ENCODE assay signal across 1 cellular context in genomic region chr19:28543244-28543776, GRCh38.
A peak's percentile ranks its signal among the peaks of the same experiment; 100 is the strongest.
TF ChIP-seq lines count a peak whose summit lies in the region.

No MANE protein-coding gene starts in this region.

TF ChIP-seq in K562, 482 proteins besides CTCF, POLR2A, EP300 and RAD21 (continued from another document):
- TF ChIP-seq POLR2AphosphoS5 (IDR thresholded peaks at IDR 0.05; ENCODE audit: control insufficient read depth, insufficient read depth, low read depth, low read length) = 0 out of 2 replicates have a peak, but pooled peaks have one; percentile 4
- no peak for TF ChIP-seq MEIS2 (IDR thresholded peaks at IDR 0.05; ENCODE audit: partially characterized antibody)
- TF ChIP-seq, protein P1, sequence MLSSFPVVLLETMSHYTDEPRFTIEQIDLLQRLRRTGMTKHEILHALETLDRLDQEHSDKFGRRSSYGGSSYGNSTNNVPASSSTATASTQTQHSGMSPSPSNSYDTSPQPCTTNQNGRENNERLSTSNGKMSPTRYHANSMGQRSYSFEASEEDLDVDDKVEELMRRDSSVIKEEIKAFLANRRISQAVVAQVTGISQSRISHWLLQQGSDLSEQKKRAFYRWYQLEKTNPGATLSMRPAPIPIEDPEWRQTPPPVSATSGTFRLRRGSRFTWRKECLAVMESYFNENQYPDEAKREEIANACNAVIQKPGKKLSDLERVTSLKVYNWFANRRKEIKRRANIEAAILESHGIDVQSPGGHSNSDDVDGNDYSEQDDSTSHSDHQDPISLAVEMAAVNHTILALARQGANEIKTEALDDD (IDR thresholded peaks at IDR 0.05) = no peak
- no peak for TF ChIP-seq SRSF9 (IDR thresholded peaks at IDR 0.05; ENCODE audit: borderline replicate concordance, low read depth, low read length)
- TF ChIP-seq ZNF551 (CRISPR knock-in tag; IDR thresholded peaks at IDR 0.05) = no peak
- no peak for TF ChIP-seq PTBP1 (IDR thresholded peaks at IDR 0.05; ENCODE audit: low read depth, low read length)
- no peak for TF ChIP-seq ZNF143 (CRISPR knock-in tag; IDR thresholded peaks at IDR 0.05)
- TF ChIP-seq KDM1A (IDR thresholded peaks at IDR 0.05) = no peak
- no peak for TF ChIP-seq ZFP30 (CRISPR knock-in tag; IDR thresholded peaks at IDR 0.05; ENCODE audit: borderline replicate concordance)
- TF ChIP-seq AFF1 (IDR thresholded peaks at IDR 0.05; ENCODE audit: low read depth in 1 of 2, partially characterized antibody in 2 of 2) = peak in 1 of 2 experiments; percentile 2
- no peak for TF ChIP-seq ZNF274 (IDR thresholded peaks at IDR 0.05; ENCODE audit: borderline replicate concordance, low read depth, low read length)
- TF ChIP-seq ARID3A (IDR thresholded peaks at IDR 0.05; ENCODE audit: borderline replicate concordance, low read depth, low read length) = no peak
- TF ChIP-seq ATF3 (IDR thresholded peaks at IDR 0.05) = no peak
- TF ChIP-seq ATF3 (CRISPR knock-in tag; conservative IDR thresholded peaks at IDR 0.05) = no peak
- TF ChIP-seq SUPT5H (IDR thresholded peaks at IDR 0.05) = peak; percentile 18; the same call in 1 of the 2 replicates
- TF ChIP-seq BRF1 (IDR thresholded peaks at IDR 0.05; ENCODE audit: borderline replicate concordance, extremely low read depth, insufficient read length) = no peak
- TF ChIP-seq ZKSCAN8 (CRISPR knock-in tag; IDR thresholded peaks at IDR 0.05) = no peak
- no peak for TF ChIP-seq NFYB (IDR thresholded peaks at IDR 0.05; ENCODE audit: extremely low read depth, insufficient read length)
- no peak for TF ChIP-seq ZNF445 (CRISPR knock-in tag; IDR thresholded peaks at IDR 0.05; ENCODE audit: low read depth)
- TF ChIP-seq DMBX1 (CRISPR knock-in tag; IDR thresholded peaks at IDR 0.05; ENCODE audit: borderline replicate concordance) = peak; percentile 56; the same call in 1 of the 2 replicates
- TF ChIP-seq, protein P2, sequence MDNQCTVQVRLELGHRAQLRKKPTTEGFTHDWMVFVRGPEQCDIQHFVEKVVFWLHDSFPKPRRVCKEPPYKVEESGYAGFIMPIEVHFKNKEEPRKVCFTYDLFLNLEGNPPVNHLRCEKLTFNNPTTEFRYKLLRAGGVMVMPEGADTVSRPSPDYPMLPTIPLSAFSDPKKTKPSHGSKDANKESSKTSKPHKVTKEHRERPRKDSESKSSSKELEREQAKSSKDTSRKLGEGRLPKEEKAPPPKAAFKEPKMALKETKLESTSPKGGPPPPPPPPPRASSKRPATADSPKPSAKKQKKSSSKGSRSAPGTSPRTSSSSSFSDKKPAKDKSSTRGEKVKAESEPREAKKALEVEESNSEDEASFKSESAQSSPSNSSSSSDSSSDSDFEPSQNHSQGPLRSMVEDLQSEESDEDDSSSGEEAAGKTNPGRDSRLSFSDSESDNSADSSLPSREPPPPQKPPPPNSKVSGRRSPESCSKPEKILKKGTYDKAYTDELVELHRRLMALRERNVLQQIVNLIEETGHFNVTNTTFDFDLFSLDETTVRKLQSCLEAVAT (IDR thresholded peaks at IDR 0.05) = peak; percentile 89 to 90
- TF ChIP-seq GATAD2B (IDR thresholded peaks at IDR 0.05; ENCODE audit: borderline replicate concordance) = no peak
- no peak for TF ChIP-seq CREB1 (IDR thresholded peaks at IDR 0.05)
- TF ChIP-seq CREB1 (CRISPR knock-in tag; IDR thresholded peaks at IDR 0.05) = no peak
- TF ChIP-seq JUND (IDR thresholded peaks at IDR 0.05; ENCODE audit: borderline replicate concordance, low read depth, low read length) = no peak
- no peak for TF ChIP-seq JUND (tag; IDR thresholded peaks at IDR 0.05; ENCODE audit: borderline replicate concordance, low read depth, low read length)
- TF ChIP-seq NFE2 (IDR thresholded peaks at IDR 0.05; ENCODE audit: low read depth) = 0 out of 2 replicates have a peak, but pooled peaks have one; percentile 9
- TF ChIP-seq POLR2AphosphoS2 (IDR thresholded peaks at IDR 0.05; ENCODE audit: low read length) = 0 out of 2 replicates have a peak, but pooled peaks have one; percentile 31
TF ChIP-seq in K562: peak in this region for 14.
